ENCODE assay signal across 8 cellular contexts in the genomic region with DNA sequence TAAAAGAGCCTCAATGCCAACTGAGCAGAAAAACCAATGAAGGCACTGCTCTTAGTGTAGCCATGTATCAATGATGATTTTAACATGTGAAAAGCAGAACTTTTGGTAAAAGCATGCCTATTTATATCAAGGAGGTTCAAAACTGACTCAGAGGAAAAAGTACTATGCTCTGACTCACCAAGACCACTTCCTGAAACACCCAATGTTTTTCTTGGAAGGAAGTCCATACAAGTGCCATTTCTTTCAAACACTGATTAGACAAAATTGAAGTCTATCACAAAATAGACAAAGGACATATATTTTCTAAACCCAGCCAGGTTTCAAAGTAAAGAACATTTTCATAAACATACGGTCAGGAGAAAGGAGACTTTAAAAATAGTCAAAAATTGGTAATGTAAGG.
A peak's percentile ranks its signal among the peaks of the same experiment; 100 is the strongest.
DNase-seq lines count a peak whose midpoint lies in the region; ATAC-seq, FAIRE-seq and TF ChIP-seq lines count a peak whose summit lies in the region.

No MANE protein-coding gene starts in this region.

- H3K4me2 ChIP-seq in mesendoderm (ENCODE audit: low read length) = no peak overlapping the region

- H3K79me1 ChIP-seq in mesendoderm (ENCODE audit: low read length) = no peaks in the 10 kb centered on the region

- TF ChIP-seq CTCF in D721Med (IDR thresholded peaks at IDR 0.05; ENCODE audit: insufficient read depth, missing control alignments) = no peak

- FAIRE-seq in D721Med (lab: Jason Lieb, UNC) = no peak

- no peaks in the 10 kb centered on the region for H3K27me3 Mint-ChIP-seq in dendritic cell treated with granulocyte-macrophage colony-stimulating factor and Interleukin-4, amounts not matched to agents 40 ng/mL and 50 ng/mL, for 4 days

- H3K4me1 Mint-ChIP-seq in dendritic cell treated with granulocyte-macrophage colony-stimulating factor and Interleukin-4, amounts not matched to agents 40 ng/mL and 50 ng/mL, for 4 days (ENCODE audit: low read depth) = peaks cover 36% of the 10 kb centered on the region

- no peak overlapping the region for H3K18ac ChIP-seq in mesendoderm (ENCODE audit: low read length)

- H3K27ac ChIP-seq in mesendoderm (ENCODE audit: low read depth, low read length) = no peak overlapping the region

- H2BK15ac ChIP-seq in mesendoderm (replicated peaks; ENCODE audit: low read depth) = no peak overlapping the region

- H3K23ac ChIP-seq in mesendoderm (ENCODE audit: low read length) = no peak overlapping the region

- H2BK5ac ChIP-seq in mesendoderm (ENCODE audit: low read length) = no peak overlapping the region

- no peaks in the 10 kb centered on the region for H3K36me3 ChIP-seq in mesendoderm (ENCODE audit: control insufficient read depth, insufficient read depth, low read length)

- ATAC-seq in GM21619 (IDR thresholded peaks at IDR 0.05; ENCODE audit: unreplicated experiment) = peak; percentile 70

- H3K9me3 Mint-ChIP-seq in dendritic cell treated with granulocyte-macrophage colony-stimulating factor and Interleukin-4, amounts not matched to agents 40 ng/mL and 50 ng/mL, for 4 days = no peaks in the 10 kb centered on the region

- no peaks in the 10 kb centered on the region for H3K4me1 ChIP-seq in mesendoderm (ENCODE audit: control insufficient read depth, low read depth, low read length)

- no peaks in the 10 kb centered on the region for H3K79me2 ChIP-seq in mesendoderm (ENCODE audit: control insufficient read depth, insufficient read depth, low read length)

- H3K4me3 ChIP-seq in mesendoderm (ENCODE audit: low read length) = no peak overlapping the region

- no peak overlapping the region for H4K5ac ChIP-seq in mesendoderm (ENCODE audit: low read length)

- peak; percentile 96 for DNase-seq in ELR (ENCODE audit: low read depth)
- DNase-seq in NOMO-1 treated with DMSO at 0.1 percent for 48 hours (lab: John Stamatoyannopoulos, UW; ENCODE audit: unreplicated experiment) = peak; percentile 94
- DNase-seq in non-pigmented ciliary epithelial cell (ENCODE audit: low read depth) = peak; percentile 92
- no peak for DNase-seq in D341Med (ENCODE audit: low spot score)
- DNase-seq in mesendoderm = no peak
- no peak for DNase-seq in D721Med (ENCODE audit: insufficient read length, low spot score)

- intact Hi-C loops in dendritic cell treated with granulocyte-macrophage colony-stimulating factor and Interleukin-4, amounts not matched to agents 40 ng/mL and 50 ng/mL, for 4 days (cut with micrococcal nuclease) = no loop called here

- no peak overlapping the region for H3K56ac ChIP-seq in mesendoderm (ENCODE audit: low read length)

- H4K8ac ChIP-seq in mesendoderm (ENCODE audit: low read depth, low read length) = no peak overlapping the region

- no peak overlapping the region for H3K4ac ChIP-seq in mesendoderm (ENCODE audit: low read depth, low read length)

- no peaks in the 10 kb centered on the region for H3K27me3 ChIP-seq in mesendoderm (ENCODE audit: insufficient read depth, low read length, poor library complexity)

- no peak overlapping the region for H2BK120ac ChIP-seq in mesendoderm (ENCODE audit: low read depth, low read length)

- H3K36me3 Mint-ChIP-seq in dendritic cell treated with granulocyte-macrophage colony-stimulating factor and Interleukin-4, amounts not matched to agents 40 ng/mL and 50 ng/mL, for 4 days (ENCODE audit: low read depth) = no peaks in the 10 kb centered on the region

- H3K9ac ChIP-seq in mesendoderm (ENCODE audit: low read length) = no peak overlapping the region

- H2AK5ac ChIP-seq in mesendoderm (ENCODE audit: low read length) = no peak overlapping the region

- peak overlapping the region; percentile 84 for H3K27ac Mint-ChIP-seq in dendritic cell treated with granulocyte-macrophage colony-stimulating factor and Interleukin-4, amounts not matched to agents 40 ng/mL and 50 ng/mL, for 4 days

- no peak overlapping the region for H3K4me3 Mint-ChIP-seq in dendritic cell treated with granulocyte-macrophage colony-stimulating factor and Interleukin-4, amounts not matched to agents 40 ng/mL and 50 ng/mL, for 4 days

- WGBS in mesendoderm (ENCODE audit: extremely low coverage, insufficient coverage, low lambda C conversion rate) = no CpG with 5 or more reads among the region's 1 CpG

Comparison
In these comparisons a context has a peak if more than half of its experiments do, and no peak if none do; other contexts are left out.
1. DNase-seq: peak in ELR (single experiment), NOMO-1 treated with DMSO at 0.1 percent for 48 hours (single experiment) and non-pigmented ciliary epithelial cell (single experiment); none in D341Med (single experiment), mesendoderm (single experiment) and D721Med (single experiment).